ENCODE assay signal across 9 cellular contexts in the genomic region with DNA sequence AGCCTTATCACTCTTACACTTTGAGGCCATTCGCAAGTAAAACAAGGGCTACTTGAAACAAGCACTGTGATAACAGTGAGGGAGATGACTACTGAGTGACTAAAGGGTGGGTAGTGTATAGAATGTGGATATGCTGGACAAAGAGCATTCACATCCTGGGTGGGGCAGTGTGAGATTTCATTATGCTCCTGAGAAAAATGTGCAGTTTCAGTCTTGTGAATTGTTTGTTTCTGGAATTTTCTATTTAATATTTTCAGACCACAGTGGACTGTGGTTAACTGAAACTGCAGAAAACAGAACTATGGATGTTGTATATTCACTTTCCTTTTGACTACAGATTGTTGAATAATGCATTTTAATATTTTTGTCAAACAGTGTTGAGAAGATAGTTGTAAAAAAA. TPM values are rescaled to one million over a fixed set of nuclear protein-coding genes. Genes with fewer than 3 reads are reported as not detected.
DNase-seq lines count a peak whose midpoint lies in the region; ATAC-seq and TF ChIP-seq lines count a peak whose summit lies in the region.
"Had no signal": no experiment of that assay in that cellular context is flagged by ENCODE, and none has a peak within 500 bp of the region (broad histone marks: within the 10 kb centered on the region; RNA-seq: fewer than 3 reads in every experiment).

No MANE protein-coding gene starts in this region.

- H3K4me1 ChIP-seq in KMS-11 (ENCODE audit: low read depth, poor library complexity, severe bottlenecking) = peaks cover 26% of the 10 kb centered on the region
- H3K4me1 ChIP-seq in tibial artery = no peaks in the 10 kb centered on the region

- no peak overlapping the region for H3K4me3 ChIP-seq in KMS-11 (IDR thresholded peaks at IDR 0.05; ENCODE audit: insufficient read depth, low read depth, low read length)
- no peak overlapping the region for H3K4me3 ChIP-seq in tibial artery

- peaks cover 3% of the 10 kb centered on the region; the same call in 1 of the 2 replicates for H3K36me3 ChIP-seq in KMS-11 (ENCODE audit: insufficient read depth)
- H3K36me3 ChIP-seq in tibial artery = peaks cover 11 to 37% (median 33%) of the 10 kb centered on the region in 3 donors

- ATAC-seq in GM21825 (IDR thresholded peaks at IDR 0.05; ENCODE audit: unreplicated experiment) = peak; percentile 73

- no peak overlapping the region for H3K9ac ChIP-seq in KMS-11

- no peaks in the 10 kb centered on the region for H4K20me1 ChIP-seq in KMS-11 (ENCODE audit: insufficient read depth)

- H3K9me3 Mint-ChIP-seq in immature natural killer cell (peaks cover 0 to 18% (median 16%) of the 10 kb centered on the region in 6 donors), glutamatergic neuron (ENCODE audit: unreplicated experiment) (peaks cover 10% of the 10 kb centered on the region)

- H3K4me2 ChIP-seq in KMS-11 = peak overlapping the region; percentile 39

- H3K27ac Mint-ChIP-seq in immature natural killer cell = peak overlapping the region in 5 of 6 donors; percentile 21 to 70 (median 66)
- H3K27ac Mint-ChIP-seq in glutamatergic neuron (ENCODE audit: unreplicated experiment) = no peak overlapping the region

- no peak overlapping the region for H2AFZ ChIP-seq in KMS-11 (ENCODE audit: low read depth)

- H3K27me3 Mint-ChIP-seq in immature natural killer cell (ENCODE audit: low read depth in 3 of 3) (peaks cover 0 to 2% (median 0%) of the 10 kb centered on the region in 3 donors), glutamatergic neuron (ENCODE audit: unreplicated experiment) (no peaks in the 10 kb centered on the region)

- H3K4me3 Mint-ChIP-seq in immature natural killer cell (no peak overlapping the region), glutamatergic neuron (ENCODE audit: unreplicated experiment) (no peak overlapping the region)

- H3K4me1 Mint-ChIP-seq in immature natural killer cell (peaks cover 23 to 48% of the 10 kb centered on the region in 2 donors), glutamatergic neuron (ENCODE audit: low read depth, unreplicated experiment) (peaks cover 4% of the 10 kb centered on the region)

- peak overlapping the region; percentile 20; the same call in 1 of the 2 replicates for H3K27ac ChIP-seq in KMS-11
- no peak overlapping the region for H3K27ac ChIP-seq in tibial artery

- intact Hi-C loops in tibial artery (cut with DNase I; ENCODE audit: low total_unique reads) = no loop called here

- peaks cover 0 to 8% (median 0%) of the 10 kb centered on the region in 3 donors for H3K9me3 ChIP-seq in tibial artery

- H3K36me3 Mint-ChIP-seq in immature natural killer cell (peaks cover 34 to 59% (median 55%) of the 10 kb centered on the region in 3 donors), glutamatergic neuron (ENCODE audit: unreplicated experiment) (peaks cover 29% of the 10 kb centered on the region)

- no peak for TF ChIP-seq CTCF in KMS-11 (conservative IDR thresholded peaks at IDR 0.05; ENCODE audit: low read depth, low read length)
- TF ChIP-seq CTCF in tibial artery (IDR thresholded peaks at IDR 0.05) = no peak
- TF ChIP-seq CTCF in glutamatergic neuron (IDR thresholded peaks at IDR 0.05; ENCODE audit: partially characterized antibody, unreplicated experiment) = no peak

- H3K79me2 ChIP-seq in KMS-11 (ENCODE audit: insufficient read depth, low read depth) = no peaks in the 10 kb centered on the region

- no peaks in the 10 kb centered on the region for H3K27me3 ChIP-seq in KMS-11 (ENCODE audit: insufficient read depth, low read depth)
- no peaks in the 10 kb centered on the region for H3K27me3 ChIP-seq in tibial artery

- DNase-seq in ELR (ENCODE audit: low read depth) (peak; percentile 96), immature natural killer cell (no peak), NCI-H69 (lab: John Stamatoyannopoulos, UW) (no peak), DMS153 (lab: John Stamatoyannopoulos, UW) (no peak), tibial artery (no peak), glutamatergic neuron (no peak)

RNA-seq across cellular contexts. Expression of a gene that starts 25.1 kb away (rescaled TPM):
- under 1 TPM in 1 of 3 donors, not detected in 2; 0.07 TPM for polyA plus RNA-seq in immature natural killer cell
- 64.6 TPM for total RNA-seq in glutamatergic neuron (ENCODE audit: unreplicated experiment)
- total RNA-seq: epithelial cell of proximal tubule had no signal
